In the genomic region with DNA sequence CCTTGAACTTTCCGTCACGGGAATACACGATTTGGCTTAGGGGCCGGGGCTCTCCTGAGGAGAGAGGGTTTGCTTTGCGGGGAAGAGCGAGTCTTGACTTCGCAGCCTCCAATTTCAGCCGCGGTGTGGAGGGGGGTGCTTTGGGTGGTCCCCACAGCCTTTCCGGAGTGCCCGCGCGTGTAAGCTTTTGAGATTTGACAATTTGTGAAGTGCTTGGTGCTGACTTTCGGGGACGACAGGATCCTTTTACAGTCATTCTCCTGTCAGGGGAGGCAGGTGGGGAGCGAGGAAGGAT, we compare ENCODE assay signal across 9 cellular contexts. TPM values are rescaled to one million over a fixed set of nuclear protein-coding genes. Genes with fewer than 3 reads are reported as not detected.
A peak's percentile ranks its signal among the peaks of the same experiment; 100 is the strongest.
DNase-seq lines count a peak whose midpoint lies in the region; ATAC-seq and TF ChIP-seq lines count a peak whose summit lies in the region.
"Had no signal": no experiment of that assay in that cellular context is flagged by ENCODE, and none has a peak within 500 bp of the region (broad histone marks: within the 10 kb centered on the region; RNA-seq: fewer than 3 reads in every experiment).

No MANE protein-coding gene starts in this region.

- H3K36me3 ChIP-seq in PC-3 (ENCODE audit: low read depth, low read length) (no peaks in the 10 kb centered on the region), muscle layer of duodenum (ENCODE audit: control insufficient read depth in 1 of 2, insufficient read depth in 2 of 2, low read length in 2 of 2) (no peaks in the 10 kb centered on the region)

- intact Hi-C loops in PC-3 (cut with micrococcal nuclease) = loop anchor here (5.0 to 10.0 kb wide), 3 partner anchors 35 to 617 kb away; a partner anchor contains a TSS

- POLR2A ChIA-PET in PC-3 (lab: Charles Lee; ENCODE audit: unreplicated experiment) = interaction anchor here (0.6 kb wide), 1 partner anchor 8 kb away, joined by 3 read pairs; no protein-coding TSS in a partner anchor

- H3K79me2 ChIP-seq in PC-3 (ENCODE audit: low read length) = peaks cover 52% of the 10 kb centered on the region

- no peaks in the 10 kb centered on the region for H3K9me2 ChIP-seq in PC-3 (replicated peaks; ENCODE audit: low read length)

- peaks cover 14% of the 10 kb centered on the region; the same call in 1 of the 2 replicates for H4K20me1 ChIP-seq in PC-3 (ENCODE audit: low read length)

- H3K4me1 ChIP-seq in PC-3 (ENCODE audit: insufficient read depth, low read length) (peaks cover 9% of the 10 kb centered on the region), muscle layer of duodenum (ENCODE audit: control insufficient read depth in 1 of 2, insufficient read depth in 2 of 2, low read length in 2 of 2) (no peaks in the 10 kb centered on the region)

- in situ Hi-C loops in ACHN (cut with HindIII; ENCODE audit: low pct_ligation_motif_present, low pct_unique_long_range_greater_than_20kb, low sequenced_read_pairs) = no loop called here

- peak overlapping the region; percentile 87 for H3K4me3 ChIP-seq in PC-3 (ENCODE audit: low read length)
- peak overlapping the region; percentile 65 to 76 for H3K4me3 ChIP-seq in muscle layer of duodenum (ENCODE audit: low read depth in 1 of 2, low read length in 2 of 2)
- H3K4me3 ChIP-seq: K562 had no signal

- no peaks in the 10 kb centered on the region for H3F3A ChIP-seq in PC-3 (ENCODE audit: low read length, unreplicated experiment)

- TSS peak; percentile 72 for BruUV-seq in PC-3 (replicated peaks; lab: Mats Ljungman, UMichigan)

- H3K27ac ChIP-seq in PC-3 (ENCODE audit: low read length) (peak overlapping the region; percentile 72), caudate nucleus (ENCODE audit: low read depth, low read length) (peak overlapping the region; percentile 55), muscle layer of duodenum (ENCODE audit: low read length) (peak overlapping the region; percentile 94)

- no peaks in the 10 kb centered on the region for H3K9me3 ChIP-seq in PC-3 (ENCODE audit: low read length)
- no peaks in the 10 kb centered on the region for H3K9me3 ChIP-seq in muscle layer of duodenum (ENCODE audit: control insufficient read depth in 1 of 2, low read length in 2 of 2)

- DNase-seq in PC-3 (no peak), caudate nucleus (lab: John Stamatoyannopoulos, UW) (peak in 3 of 61 donors; percentile 10 to 18 (median 10)), NCI-H187 (lab: John Stamatoyannopoulos, UW) (no peak), ACHN (no peak)

- CTCF ChIA-PET in PC-3 (lab: Charles Lee) = no interaction called here

- peak; percentile 8 for ATAC-seq in GM19023 (IDR thresholded peaks at IDR 0.05; ENCODE audit: unreplicated experiment)
- ATAC-seq in PC-3 = no peak
- no peak for ATAC-seq in GM18517 (IDR thresholded peaks at IDR 0.05; ENCODE audit: unreplicated experiment)
- ATAC-seq in GM21515 (IDR thresholded peaks at IDR 0.05; ENCODE audit: unreplicated experiment) = no peak

- H3K9ac ChIP-seq in PC-3 (ENCODE audit: low read length) = peak overlapping the region; percentile 81

- H3K4me2 ChIP-seq in PC-3 (ENCODE audit: low read length) = peak overlapping the region; percentile 87

- H3K27me3 ChIP-seq in PC-3 (ENCODE audit: low read length) = no peaks in the 10 kb centered on the region
- H3K27me3 ChIP-seq in muscle layer of duodenum (ENCODE audit: low read depth, low read length) = no peaks in the 10 kb centered on the region

- TF ChIP-seq CTCF in PC-3 (conservative IDR thresholded peaks at IDR 0.05; ENCODE audit: low read depth, low read length) = no peak

- H2AFZ ChIP-seq in PC-3 (ENCODE audit: low read length) = peak overlapping the region; percentile 79

RNA-seq across cellular contexts. Expression of a gene that starts 0.4 kb away (rescaled TPM):
- 11.2 and 13.0 TPM in 2 replicates for total RNA-seq in PC-3 (2014; rRNA removed)
